Comparison of ENCODE assay signal across 8 cellular contexts in genomic region chr2:101307503-101307902, GRCh38. TPM values are rescaled to one million over a fixed set of nuclear protein-coding genes. Genes with fewer than 3 reads are reported as not detected.
A peak's percentile ranks its signal among the peaks of the same experiment; 100 is the strongest.
DNase-seq lines count a peak whose midpoint lies in the region; ATAC-seq and TF ChIP-seq lines count a peak whose summit lies in the region.

No MANE protein-coding gene starts in this region.

- 0 out of 2 replicates have a peak overlapping the region, but pooled peaks have one; percentile 99 for H2AFZ ChIP-seq in SK-N-SH (ENCODE audit: low read depth)

- TF ChIP-seq CTCF in SK-N-SH (IDR thresholded peaks at IDR 0.05): no peak
- no peak for TF ChIP-seq CTCF in suprapubic skin (IDR thresholded peaks at IDR 0.05)

- H3K9me3 Mint-ChIP-seq in activated naive CD8-positive, alpha-beta T cell treated with anti-CD3 and anti-CD28 coated beads for 36 hours: no peaks in the 10 kb centered on the region

- peaks cover 58% of the 10 kb centered on the region for H3K79me2 ChIP-seq in SK-N-SH (ENCODE audit: insufficient read depth)

- peaks cover 49% of the 10 kb centered on the region for H4K20me1 ChIP-seq in SK-N-SH (ENCODE audit: insufficient read depth)

- no peak for ATAC-seq in SK-N-SH treated with all-trans-retinoic acid at 6 μM for 48 hours
- ATAC-seq in GM19463 (IDR thresholded peaks at IDR 0.05; ENCODE audit: unreplicated experiment): no peak

- POLR2A ChIA-PET in SK-N-SH (lab: Yijun Ruan, JAX): interaction anchor here (1.0 kb wide), 1 partner anchor 54 kb away, joined by 3 read pairs; no protein-coding TSS in a partner anchor

- peak overlapping the region; percentile 97 for H3K4me3 Mint-ChIP-seq in activated naive CD8-positive, alpha-beta T cell treated with anti-CD3 and anti-CD28 coated beads for 36 hours

- no peaks in the 10 kb centered on the region for H3K9me2 ChIP-seq in SK-N-SH

- H3K4me3 ChIP-seq in SK-N-SH (ENCODE audit: low read depth in 2 of 2, low read length in 1 of 2): peak overlapping the region; percentile 88 to 92
- peak overlapping the region; percentile 89 for H3K4me3 ChIP-seq in suprapubic skin

- peak overlapping the region; percentile 97 for H3K4me2 ChIP-seq in SK-N-SH

- no peak for DNase-seq in SK-N-SH
- DNase-seq in activated naive CD8-positive, alpha-beta T cell treated with anti-CD3 and anti-CD28 coated beads for 36 hours: no peak
- peak; percentile 34 for DNase-seq in kidney tubule cell (ENCODE audit: low spot score)
- no peak for DNase-seq in suprapubic skin (ENCODE audit: low spot score in 2 of 2)
- DNase-seq in NCI-H1694 (lab: John Stamatoyannopoulos, UW): no peak
- DNase-seq in NCI-H748 (lab: John Stamatoyannopoulos, UW; ENCODE audit: unreplicated experiment): no peak

- CTCF ChIA-PET in SK-N-SH (lab: Yijun Ruan, JAX): no interaction called here

- H3K9ac ChIP-seq in SK-N-SH: peak overlapping the region; percentile 93

- TF ChIP-seq RAD21 in SK-N-SH (IDR thresholded peaks at IDR 0.05; ENCODE audit: low read length): no peak

- peak overlapping the region; percentile 98 for H3K27ac Mint-ChIP-seq in activated naive CD8-positive, alpha-beta T cell treated with anti-CD3 and anti-CD28 coated beads for 36 hours

- peaks cover 12 to 20% of the 10 kb centered on the region in 2 experiments; a peak in 3 of 4 replicates for H3K4me1 ChIP-seq in SK-N-SH (ENCODE audit: control insufficient read depth in 1 of 2, insufficient read depth in 2 of 2, low read depth in 1 of 2, low read length in 1 of 2)
- peaks cover 75% of the 10 kb centered on the region for H3K4me1 ChIP-seq in suprapubic skin

- peaks cover 13% of the 10 kb centered on the region for H3F3A ChIP-seq in SK-N-SH (replicated peaks; ENCODE audit: insufficient read depth)

- H3K27ac ChIP-seq in SK-N-SH (ENCODE audit: low read depth in 2 of 2, low read length in 1 of 2) (peak overlapping the region in 1 of 2 experiments; percentile 88; a peak in 2 of 4 replicates), suprapubic skin (peak overlapping the region; percentile 97)

- H3K27me3 ChIP-seq in SK-N-SH (ENCODE audit: insufficient read depth) (no peaks in the 10 kb centered on the region), suprapubic skin (no peaks in the 10 kb centered on the region)

- peaks cover 67% of the 10 kb centered on the region for H3K4me1 Mint-ChIP-seq in activated naive CD8-positive, alpha-beta T cell treated with anti-CD3 and anti-CD28 coated beads for 36 hours

- no peak for TF ChIP-seq EP300 in SK-N-SH (IDR thresholded peaks at IDR 0.05; ENCODE audit: borderline replicate concordance in 1 of 2, low read depth in 1 of 2, low read length in 1 of 2)
- no peak for TF ChIP-seq EP300 in suprapubic skin (IDR thresholded peaks at IDR 0.05)

- H3K9me3 ChIP-seq in SK-N-SH: no peaks in the 10 kb centered on the region
- H3K9me3 ChIP-seq in suprapubic skin: no peaks in the 10 kb centered on the region

- TF ChIP-seq POLR2A in suprapubic skin (IDR thresholded peaks at IDR 0.05): no peak

- 57% methylated on average over 9 of the region's 9 CpGs for WGBS in SK-N-SH (ENCODE audit: low lambda C conversion rate)
- WGBS in suprapubic skin: 18% methylated on average over 9 of the region's 9 CpGs

- H3K36me3 ChIP-seq in SK-N-SH (replicated peaks in 1 of 2; ENCODE audit: control insufficient read depth in 1 of 2, insufficient read depth in 2 of 2, low read length in 1 of 2) (peaks cover 0 to 10% of the 10 kb centered on the region in 2 experiments), suprapubic skin (no peaks in the 10 kb centered on the region)

- H3K36me3 Mint-ChIP-seq in activated naive CD8-positive, alpha-beta T cell treated with anti-CD3 and anti-CD28 coated beads for 36 hours: peaks cover 38% of the 10 kb centered on the region

- H3K27me3 Mint-ChIP-seq in activated naive CD8-positive, alpha-beta T cell treated with anti-CD3 and anti-CD28 coated beads for 36 hours: no peaks in the 10 kb centered on the region

TF ChIP-seq in SK-N-SH, 30 proteins besides CTCF, POLR2A, EP300 and RAD21 (continues in another document):
- TF ChIP-seq GABPA (IDR thresholded peaks at IDR 0.05; ENCODE audit: low read depth) (no peak), CHD2 (IDR thresholded peaks at IDR 0.05; ENCODE audit: low read length, partially characterized antibody) (no peak), USF2 (IDR thresholded peaks at IDR 0.05; ENCODE audit: borderline replicate concordance, low read depth, low read length) (no peak), RCOR1 (IDR thresholded peaks at IDR 0.05; ENCODE audit: low read length) (no peak), USF1 (IDR thresholded peaks at IDR 0.05; ENCODE audit: borderline replicate concordance, low read depth) (no peak), SIN3A (IDR thresholded peaks at IDR 0.05; ENCODE audit: borderline replicate concordance, low read depth, low read length) (no peak), JUND (IDR thresholded peaks at IDR 0.05) (no peak), SMC3 (IDR thresholded peaks at IDR 0.05; ENCODE audit: low read depth, low read length) (no peak)

TF ChIP-seq in SK-N-SH treated with all-trans-retinoic acid at 6 μM for 48 hours, 23 proteins besides CTCF, POLR2A, EP300 and RAD21:
- no peak for TF ChIP-seq ARNTL (CRISPR knock-in tag; IDR thresholded peaks at IDR 0.05; ENCODE audit: borderline replicate concordance, low read depth)
- TF ChIP-seq TCF4 (CRISPR knock-in tag; IDR thresholded peaks at IDR 0.05; ENCODE audit: borderline replicate concordance): no peak
- TF ChIP-seq BACH2 (CRISPR knock-in tag; IDR thresholded peaks at IDR 0.05; ENCODE audit: borderline replicate concordance): no peak
- TF ChIP-seq ZNF8 (CRISPR knock-in tag; IDR thresholded peaks at IDR 0.05): no peak

RNA-seq across cellular contexts. Expression of gene RNF149, which starts 1.0 kb away (rescaled TPM):
- polyA plus RNA-seq in SK-N-SH (2012; rRNA removed): 15.3 and 22.9 TPM in 2 replicates
- polyA plus RNA-seq in SK-N-SH (2012; cell fraction: cytosol; rRNA removed): 16.2 and 16.3 TPM in 2 replicates
- 21.2 and 33.8 TPM in 2 replicates for polyA plus RNA-seq in SK-N-SH (2012; cell fraction: nucleus; rRNA removed)
- total RNA-seq in activated naive CD8-positive, alpha-beta T cell treated with anti-CD3 and anti-CD28 coated beads for 36 hours: 10 to 100 TPM; 38.7 to 39.4 TPM
- total RNA-seq in suprapubic skin: 100 to 1,000 TPM in 1 of 4 donors, 10 to 100 TPM in 3; 70.1 to 135 (median 77.7) TPM

RNA-seq across cellular contexts. Expression of gene CNOT11, which starts 54.8 kb away (rescaled TPM):
- polyA plus RNA-seq in SK-N-SH (2012; rRNA removed): 38.4 and 42.2 TPM in 2 replicates
- 32.3 and 33.0 TPM in 2 replicates for polyA plus RNA-seq in SK-N-SH (2012; cell fraction: cytosol; rRNA removed)
- polyA plus RNA-seq in SK-N-SH (2012; cell fraction: nucleus; rRNA removed): 46.7 and 77.4 TPM in 2 replicates
- 10 to 100 TPM; 60.7 to 64.7 TPM for total RNA-seq in activated naive CD8-positive, alpha-beta T cell treated with anti-CD3 and anti-CD28 coated beads for 36 hours
- 10 to 100 TPM; 24.9 to 32.7 (median 28.6) TPM for total RNA-seq in suprapubic skin
